9 cellular contexts compared by ENCODE assay signal in the genomic region with DNA sequence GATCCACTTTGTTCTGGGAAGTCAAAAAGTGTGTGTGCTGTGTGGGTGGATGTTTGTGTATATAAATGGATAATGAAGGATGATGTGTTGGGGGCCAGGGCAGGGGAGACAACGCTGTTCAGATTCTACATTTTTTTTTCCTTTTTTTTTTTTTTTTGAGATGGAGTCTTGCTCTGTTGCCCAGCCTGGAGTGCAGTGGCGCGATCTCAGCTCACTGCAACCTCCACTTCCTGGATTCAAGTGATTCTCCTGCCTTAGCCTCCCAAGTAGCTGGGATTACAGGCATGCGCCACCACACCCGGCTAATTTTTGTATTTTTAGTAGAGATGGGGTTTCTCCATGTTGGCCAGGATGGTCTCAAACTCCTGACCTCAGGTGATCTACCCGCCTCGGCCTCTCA. TPM values are rescaled to one million over a fixed set of nuclear protein-coding genes. Genes with fewer than 3 reads are reported as not detected.
DNase-seq lines count a peak whose midpoint lies in the region; ATAC-seq and TF ChIP-seq lines count a peak whose summit lies in the region.
"Not testable (repeated sequence)": the region's sequence is repeated elsewhere in the genome, so short reads cannot be mapped to it uniquely, and the experiment has no call there.
"Had no signal": no experiment of that assay in that cellular context is flagged by ENCODE, and none has a peak within 500 bp of the region (broad histone marks: within the 10 kb centered on the region; RNA-seq: fewer than 3 reads in every experiment).

No MANE protein-coding gene starts in this region.

- not testable (repeated sequence) for H3K9ac ChIP-seq in OCI-LY3 (ENCODE audit: low read length)

- peak overlapping the region in 6 of 7 donors; percentile 25 to 85 (median 57) for H3K27ac Mint-ChIP-seq in CD14-positive monocyte
- H3K27ac Mint-ChIP-seq in activated CD8-positive, alpha-beta T cell treated with anti-CD3 and anti-CD28 coated beads, Interleukin-2, amount 10 ng/mL, durations not matched to agents 7 days and 5 days = peak overlapping the region; percentile 87
- peak overlapping the region in 4 of 5 experiments; percentile 12 to 97 (median 86) for H3K27ac Mint-ChIP-seq in brain

- CTCF ChIA-PET in activated CD8-positive, alpha-beta T cell treated with anti-CD3 and anti-CD28 coated beads, Interleukin-2, amount 10 ng/mL, durations not matched to agents 7 days and 5 days (lab: Charles Lee) = interaction anchor here (0.8 to 3.5 kb wide), 3 partner anchors 20 to 55 kb away, joined by 3 to 38 read pairs (median 3); no protein-coding TSS in a partner anchor

- WGBS in sigmoid colon, 2 donors = 84 to 88% methylated on average over 7 of the region's 7 CpGs
- 90 to 91% methylated on average over 7 of the region's 7 CpGs for WGBS in thyroid gland, 2 donors

- DNase-seq in CD14-positive monocyte (ENCODE audit: low spot score); activated CD8-positive, alpha-beta T cell treated with anti-CD3 and anti-CD28 coated beads, Interleukin-2, amount 10 ng/mL, durations not matched to agents 7 days and 5 days; fibroblast of villous mesenchyme (ENCODE audit: low read depth); lower lobe of right lung; sigmoid colon; thyroid gland: not testable (repeated sequence)

- peaks cover 32% of the 10 kb centered on the region for H3K4me1 ChIP-seq in OCI-LY3 (ENCODE audit: low read length)
- H3K4me1 ChIP-seq in lower lobe of right lung = peaks cover 40% of the 10 kb centered on the region
- peaks cover 0 to 20% (median 16%) of the 10 kb centered on the region in 4 donors for H3K4me1 ChIP-seq in sigmoid colon
- peaks cover 3 to 22% of the 10 kb centered on the region in 2 donors for H3K4me1 ChIP-seq in thyroid gland

- not testable (repeated sequence) for H3K79me2 ChIP-seq in OCI-LY3 (ENCODE audit: low read length)

- peak overlapping the region; percentile 16 to 72 for H3K4me3 Mint-ChIP-seq in CD14-positive monocyte
- H3K4me3 Mint-ChIP-seq in activated CD8-positive, alpha-beta T cell treated with anti-CD3 and anti-CD28 coated beads, Interleukin-2, amount 10 ng/mL, durations not matched to agents 7 days and 5 days = peak overlapping the region; percentile 27
- peak overlapping the region in 3 of 5 experiments; percentile 42 to 96 (median 86) for H3K4me3 Mint-ChIP-seq in brain

- intact Hi-C loops in CD14-positive monocyte (cut with micrococcal nuclease); lower lobe of right lung (cut with DNase I); sigmoid colon (cut with DNase I); thyroid gland (cut with DNase I): not testable (repeated sequence)

- not testable (repeated sequence) for H3K9me3 ChIP-seq in OCI-LY3 (ENCODE audit: insufficient read depth, low read length); lower lobe of right lung; sigmoid colon; thyroid gland

- not testable (repeated sequence) for H3K36me3 Mint-ChIP-seq in CD14-positive monocyte; activated CD8-positive, alpha-beta T cell treated with anti-CD3 and anti-CD28 coated beads, Interleukin-2, amount 10 ng/mL, durations not matched to agents 7 days and 5 days (ENCODE audit: low read depth); brain

- not testable (repeated sequence) for TF ChIP-seq EP300 in sigmoid colon (IDR thresholded peaks at IDR 0.05)

- H3K36me3 ChIP-seq in OCI-LY3 (replicated peaks; ENCODE audit: low read depth, low read length); lower lobe of right lung; sigmoid colon; thyroid gland: not testable (repeated sequence)

- not testable (repeated sequence) for H3K4me2 ChIP-seq in OCI-LY3 (ENCODE audit: low read length)

- TF ChIP-seq CTCF in CD14-positive monocyte (IDR thresholded peaks at IDR 0.05); OCI-LY3 (IDR thresholded peaks at IDR 0.05; ENCODE audit: low read depth, low read length); brain (conservative IDR thresholded peaks at IDR 0.05); fibroblast of villous mesenchyme (IDR thresholded peaks at IDR 0.05; ENCODE audit: insufficient read depth, low read depth, low read length); lower lobe of right lung (IDR thresholded peaks at IDR 0.05); sigmoid colon (IDR thresholded peaks at IDR 0.05); thyroid gland (IDR thresholded peaks at IDR 0.05): not testable (repeated sequence)

- H4K20me1 ChIP-seq in OCI-LY3 (ENCODE audit: insufficient read depth, low read length) = not testable (repeated sequence)

- ATAC-seq in activated CD8-positive, alpha-beta T cell treated with anti-CD3 and anti-CD28 coated beads, Interleukin-2, amount 10 ng/mL, durations not matched to agents 7 days and 5 days = peak; percentile 13
- not testable (repeated sequence) for ATAC-seq in lower lobe of right lung

- H3K27ac ChIP-seq in OCI-LY3 (ENCODE audit: low read length) = not testable (repeated sequence)
- H3K27ac ChIP-seq in lower lobe of right lung (peak overlapping the region; percentile 75), sigmoid colon (peak overlapping the region; percentile 65 to 71 (median 70)), thyroid gland (peak overlapping the region in 2 of 3 donors; percentile 75 to 76)

- H2AFZ ChIP-seq in OCI-LY3 (ENCODE audit: low read depth, low read length) = peak overlapping the region; percentile 54; the same call in 1 of the 2 replicates

- H3K4me3 ChIP-seq in OCI-LY3 (ENCODE audit: low read length); lower lobe of right lung; sigmoid colon; thyroid gland (replicated peaks in 1 of 3): not testable (repeated sequence)
- H3K4me3 ChIP-seq in fibroblast of villous mesenchyme (ENCODE audit: low read depth, low read length) = peak overlapping the region; percentile 32

- H3K4me1 Mint-ChIP-seq in CD14-positive monocyte = peaks cover 33% of the 10 kb centered on the region
- H3K4me1 Mint-ChIP-seq in activated CD8-positive, alpha-beta T cell treated with anti-CD3 and anti-CD28 coated beads, Interleukin-2, amount 10 ng/mL, durations not matched to agents 7 days and 5 days (ENCODE audit: low read depth) = peaks cover 38% of the 10 kb centered on the region
- H3K4me1 Mint-ChIP-seq in brain = peaks cover 36% of the 10 kb centered on the region

- not testable (repeated sequence) for H3K27me3 ChIP-seq in OCI-LY3 (ENCODE audit: low read depth, low read length); lower lobe of right lung (ENCODE audit: low read depth); sigmoid colon; thyroid gland

- POLR2A ChIA-PET in activated CD8-positive, alpha-beta T cell treated with anti-CD3 and anti-CD28 coated beads, Interleukin-2, amount 10 ng/mL, durations not matched to agents 7 days and 5 days (lab: Charles Lee) = interaction anchor here (0.6 to 1.2 kb wide), 5 partner anchors 8 to 65 kb away, joined by 3 to 6 read pairs (median 5); partner anchors contain the start of genes SMYD4 and WDR81

- H3K27me3 Mint-ChIP-seq in CD14-positive monocyte (ENCODE audit: low read depth in 3 of 3); activated CD8-positive, alpha-beta T cell treated with anti-CD3 and anti-CD28 coated beads, Interleukin-2, amount 10 ng/mL, durations not matched to agents 7 days and 5 days (ENCODE audit: low read depth); brain: not testable (repeated sequence)

- not testable (repeated sequence) for H3K9me3 Mint-ChIP-seq in CD14-positive monocyte; activated CD8-positive, alpha-beta T cell treated with anti-CD3 and anti-CD28 coated beads, Interleukin-2, amount 10 ng/mL, durations not matched to agents 7 days and 5 days (ENCODE audit: insufficient read depth); brain

- not testable (repeated sequence) for TF ChIP-seq POLR2A in sigmoid colon (IDR thresholded peaks at IDR 0.05); thyroid gland (IDR thresholded peaks at IDR 0.05)

RNA-seq across cellular contexts. Expression of gene SERPINF1, which starts 2.8 kb away (rescaled TPM):
- polyA plus RNA-seq in CD14-positive monocyte (1 to 10 TPM; 8.0 to 9.9 TPM), brain (ENCODE audit: insufficient read depth, low read depth, low replicate concordance) (31.9 TPM), sigmoid colon (100 to 1,000 TPM in 2 of 3 donors, 10 to 100 TPM in 1; 77.7 to 124 (median 112) TPM)
- total RNA-seq in activated CD8-positive, alpha-beta T cell treated with anti-CD3 and anti-CD28 coated beads, Interleukin-2, amount 10 ng/mL, durations not matched to agents 7 days and 5 days = 1 to 10 TPM; 3.9 to 6.0 TPM
- total RNA-seq in fibroblast of villous mesenchyme (51.0 and 108 TPM in 2 replicates), lower lobe of right lung (204 TPM), sigmoid colon (100 to 1,000 TPM; 275 to 539 (median 352) TPM), thyroid gland (1,000 to 10,000 TPM in 1 of 4 donors, 100 to 1,000 TPM in 3; 289 to 1,632 (median 420) TPM)

RNA-seq across cellular contexts. Expression of gene SERPINF2, which starts 22.0 kb away (rescaled TPM):
- polyA plus RNA-seq in CD14-positive monocyte = under 1 TPM; 0.75 to 0.79 TPM
- total RNA-seq in activated CD8-positive, alpha-beta T cell treated with anti-CD3 and anti-CD28 coated beads, Interleukin-2, amount 10 ng/mL, durations not matched to agents 7 days and 5 days = under 1 TPM; 0.16 to 0.31 TPM
- 0.24 TPM for polyA plus RNA-seq in brain (ENCODE audit: insufficient read depth, low read depth, low replicate concordance)
- total RNA-seq in fibroblast of villous mesenchyme = 0.43 TPM in 1 of 2 replicates, not detected in the other
- 24.1 TPM for total RNA-seq in lower lobe of right lung
- 1 to 10 TPM; 2.9 to 7.2 (median 4.1) TPM for total RNA-seq in sigmoid colon
- polyA plus RNA-seq in sigmoid colon = 10 to 100 TPM in 1 of 3 donors, 1 to 10 TPM in 1, under 1 TPM in 1; 0.69 to 12.9 (median 1.2) TPM
- total RNA-seq in thyroid gland = 1 to 10 TPM; 4.3 to 9.7 (median 7.1) TPM
- total RNA-seq: activated CD4-positive, alpha-beta memory T cell treated with anti-CD3 and anti-CD28 coated beads for 36 hours had no signal

RNA-seq across cellular contexts. Expression of gene WDR81, which starts 40.2 kb away (rescaled TPM):
- polyA plus RNA-seq in CD14-positive monocyte (1 to 10 TPM; 6.2 to 8.8 TPM), brain (ENCODE audit: insufficient read depth, low read depth, low replicate concordance) (12.5 TPM), sigmoid colon (10 to 100 TPM in 1 of 3 donors, 1 to 10 TPM in 2; 6.6 to 29.3 (median 7.4) TPM)
- total RNA-seq in activated CD8-positive, alpha-beta T cell treated with anti-CD3 and anti-CD28 coated beads, Interleukin-2, amount 10 ng/mL, durations not matched to agents 7 days and 5 days = 10 to 100 TPM; 29.4 to 30.8 TPM
- total RNA-seq in fibroblast of villous mesenchyme (26.8 and 34.5 TPM in 2 replicates), lower lobe of right lung (49.9 TPM), sigmoid colon (10 to 100 TPM; 21.8 to 49.3 (median 28.2) TPM), thyroid gland (10 to 100 TPM; 25.6 to 31.0 (median 30.3) TPM)

RNA-seq across cellular contexts. Expression of gene TLCD2, which starts 54.5 kb away (rescaled TPM):
- polyA plus RNA-seq in CD14-positive monocyte = not detected
- total RNA-seq in activated CD8-positive, alpha-beta T cell treated with anti-CD3 and anti-CD28 coated beads, Interleukin-2, amount 10 ng/mL, durations not matched to agents 7 days and 5 days = under 1 TPM in 1 of 2 experiments, not detected in 1; 0.13 TPM
- polyA plus RNA-seq in brain (ENCODE audit: insufficient read depth, low read depth, low replicate concordance) = 0.27 TPM
- 3.5 and 3.9 TPM in 2 replicates for total RNA-seq in fibroblast of villous mesenchyme
- total RNA-seq in lower lobe of right lung = 13.4 TPM
- 1 to 10 TPM; 2.6 to 5.4 (median 4.1) TPM for total RNA-seq in sigmoid colon
- polyA plus RNA-seq in sigmoid colon = 10 to 100 TPM in 1 of 3 donors, 1 to 10 TPM in 2; 7.2 to 23.2 (median 9.2) TPM
- total RNA-seq in thyroid gland = 1 to 10 TPM; 1.7 to 5.6 (median 3.7) TPM

Comparison
In these comparisons a context has a peak if more than half of its experiments do, and no peak if none do; other contexts are left out.
1. H3K4me3 Mint-ChIP-seq: peak in every context shown above with its lines; median percentile 86 in brain; 44 in CD14-positive monocyte; 27 in activated CD8-positive, alpha-beta T cell treated with anti-CD3 and anti-CD28 coated beads, Interleukin-2, amount 10 ng/mL, durations not matched to agents 7 days and 5 days.